1 cellular context compared by ENCODE assay signal in the genomic region with DNA sequence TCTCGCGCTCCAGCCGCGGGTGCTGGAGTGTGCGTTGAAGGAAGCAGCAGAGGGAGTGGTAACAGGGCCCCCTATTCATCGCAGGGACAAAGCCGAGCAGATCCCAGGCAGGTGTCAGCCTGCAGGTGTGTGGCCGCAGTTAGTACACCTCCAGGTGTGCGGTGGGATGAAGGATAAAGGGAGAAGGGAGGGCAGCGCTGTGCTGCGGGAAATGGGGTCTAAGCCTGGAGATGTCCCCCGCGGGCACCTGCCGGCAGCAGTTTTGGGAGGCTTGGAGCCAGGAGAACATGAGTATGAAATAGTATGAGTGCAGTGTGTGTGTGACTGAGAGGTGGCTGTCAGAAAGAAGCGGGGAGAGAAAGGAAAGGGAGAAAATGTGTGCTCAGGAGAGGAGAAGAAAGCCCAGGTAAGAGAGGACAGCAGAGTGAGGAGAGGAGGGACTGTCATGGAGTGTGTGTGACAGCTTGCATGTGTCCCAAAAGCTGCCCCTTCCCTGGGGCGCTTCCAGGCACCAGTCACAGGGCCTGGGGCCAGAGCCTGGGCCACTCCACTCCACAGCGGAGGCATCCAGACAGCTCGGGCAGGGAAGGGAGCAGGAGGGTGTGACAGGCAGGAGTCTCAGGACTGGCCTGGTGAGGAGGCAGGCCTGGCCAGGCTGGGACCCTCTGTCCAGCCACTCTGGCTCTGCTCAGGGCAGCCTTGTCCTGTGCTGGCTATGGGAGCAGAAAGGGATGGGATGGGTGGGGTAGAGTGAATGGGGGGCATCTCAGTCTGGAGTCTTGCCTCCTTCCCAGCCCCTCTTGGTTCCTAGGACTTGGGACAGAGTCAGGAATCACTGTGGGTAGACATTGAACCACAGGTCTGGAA.
TF ChIP-seq lines count a peak whose summit lies in the region.

No MANE protein-coding gene starts in this region.

TF ChIP-seq in HCT116, 20 proteins besides CTCF, POLR2A, EP300 and RAD21 (continued from another document):
- TF ChIP-seq, protein P1, sequence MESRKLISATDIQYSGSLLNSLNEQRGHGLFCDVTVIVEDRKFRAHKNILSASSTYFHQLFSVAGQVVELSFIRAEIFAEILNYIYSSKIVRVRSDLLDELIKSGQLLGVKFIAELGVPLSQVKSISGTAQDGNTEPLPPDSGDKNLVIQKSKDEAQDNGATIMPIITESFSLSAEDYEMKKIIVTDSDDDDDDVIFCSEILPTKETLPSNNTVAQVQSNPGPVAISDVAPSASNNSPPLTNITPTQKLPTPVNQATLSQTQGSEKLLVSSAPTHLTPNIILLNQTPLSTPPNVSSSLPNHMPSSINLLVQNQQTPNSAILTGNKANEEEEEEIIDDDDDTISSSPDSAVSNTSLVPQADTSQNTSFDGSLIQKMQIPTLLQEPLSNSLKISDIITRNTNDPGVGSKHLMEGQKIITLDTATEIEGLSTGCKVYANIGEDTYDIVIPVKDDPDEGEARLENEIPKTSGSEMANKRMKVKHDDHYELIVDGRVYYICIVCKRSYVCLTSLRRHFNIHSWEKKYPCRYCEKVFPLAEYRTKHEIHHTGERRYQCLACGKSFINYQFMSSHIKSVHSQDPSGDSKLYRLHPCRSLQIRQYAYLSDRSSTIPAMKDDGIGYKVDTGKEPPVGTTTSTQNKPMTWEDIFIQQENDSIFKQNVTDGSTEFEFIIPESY (IDR thresholded peaks at IDR 0.05; ENCODE audit: extremely low read depth, insufficient replicate concordance, low read length), result no peak
- TF ChIP-seq, protein P2, sequence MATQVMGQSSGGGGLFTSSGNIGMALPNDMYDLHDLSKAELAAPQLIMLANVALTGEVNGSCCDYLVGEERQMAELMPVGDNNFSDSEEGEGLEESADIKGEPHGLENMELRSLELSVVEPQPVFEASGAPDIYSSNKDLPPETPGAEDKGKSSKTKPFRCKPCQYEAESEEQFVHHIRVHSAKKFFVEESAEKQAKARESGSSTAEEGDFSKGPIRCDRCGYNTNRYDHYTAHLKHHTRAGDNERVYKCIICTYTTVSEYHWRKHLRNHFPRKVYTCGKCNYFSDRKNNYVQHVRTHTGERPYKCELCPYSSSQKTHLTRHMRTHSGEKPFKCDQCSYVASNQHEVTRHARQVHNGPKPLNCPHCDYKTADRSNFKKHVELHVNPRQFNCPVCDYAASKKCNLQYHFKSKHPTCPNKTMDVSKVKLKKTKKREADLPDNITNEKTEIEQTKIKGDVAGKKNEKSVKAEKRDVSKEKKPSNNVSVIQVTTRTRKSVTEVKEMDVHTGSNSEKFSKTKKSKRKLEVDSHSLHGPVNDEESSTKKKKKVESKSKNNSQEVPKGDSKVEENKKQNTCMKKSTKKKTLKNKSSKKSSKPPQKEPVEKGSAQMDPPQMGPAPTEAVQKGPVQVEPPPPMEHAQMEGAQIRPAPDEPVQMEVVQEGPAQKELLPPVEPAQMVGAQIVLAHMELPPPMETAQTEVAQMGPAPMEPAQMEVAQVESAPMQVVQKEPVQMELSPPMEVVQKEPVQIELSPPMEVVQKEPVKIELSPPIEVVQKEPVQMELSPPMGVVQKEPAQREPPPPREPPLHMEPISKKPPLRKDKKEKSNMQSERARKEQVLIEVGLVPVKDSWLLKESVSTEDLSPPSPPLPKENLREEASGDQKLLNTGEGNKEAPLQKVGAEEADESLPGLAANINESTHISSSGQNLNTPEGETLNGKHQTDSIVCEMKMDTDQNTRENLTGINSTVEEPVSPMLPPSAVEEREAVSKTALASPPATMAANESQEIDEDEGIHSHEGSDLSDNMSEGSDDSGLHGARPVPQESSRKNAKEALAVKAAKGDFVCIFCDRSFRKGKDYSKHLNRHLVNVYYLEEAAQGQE (IDR thresholded peaks at IDR 0.05; ENCODE audit: low read depth), result no peak
- no peak for TF ChIP-seq EZH2phosphoT487 (IDR thresholded peaks at IDR 0.05; ENCODE audit: borderline replicate concordance)
- TF ChIP-seq EGR1 (IDR thresholded peaks at IDR 0.05; ENCODE audit: low read depth), result no peak
- no peak for TF ChIP-seq ZFX (IDR thresholded peaks at IDR 0.05)
- TF ChIP-seq EZH2 (IDR thresholded peaks at IDR 0.05), result no peak
- no peak for TF ChIP-seq CBX3 (IDR thresholded peaks at IDR 0.05; ENCODE audit: low read depth)
